Comparison of ENCODE assay signal across 19 cellular contexts in genomic region chr6:136371951-136372350, GRCh38.
"Had no signal": no experiment of that assay in that cellular context is flagged by ENCODE, and none has a peak within 500 bp of the region (broad histone marks: within the 10 kb centered on the region; RNA-seq: fewer than 3 reads in every experiment).

No MANE protein-coding gene starts in this region.

- H3K4me1 ChIP-seq: ascending aorta, psoas muscle, right lobe of liver, upper lobe of right lung had no signal

- ATAC-seq: activated CD8-positive, alpha-beta T cell treated with anti-CD3 and anti-CD28 coated beads, Interleukin-2, amount 10 ng/mL, durations not matched to agents 7 days and 5 days; left lobe of liver; natural killer cell treated with Interleukin-12 subunit alpha and Interleukin-12 subunit beta and Interleukin-15 and Interleukin-18, amount 100 ng/mL, for 72 hours; psoas muscle; right lobe of liver; stimulated activated naive B cell treated with anti-CD40 and anti-IgM and Interleukin-4, amounts not matched to agents 10 μg/mL and 1 μg/mL and 100 μg/mL, for 72 hours had no signal

- H3K27me3 ChIP-seq: ascending aorta, right lobe of liver, upper lobe of right lung had no signal

- H3K27ac ChIP-seq: ascending aorta, psoas muscle, right lobe of liver, upper lobe of right lung, VCaP had no signal

- H3K9me3 ChIP-seq: ascending aorta, psoas muscle, right lobe of liver, upper lobe of right lung had no signal

- H3K36me3 ChIP-seq: ascending aorta, upper lobe of right lung had no signal

- DNase-seq: activated CD4-positive, alpha-beta T cell treated with anti-CD3 and anti-CD28 coated beads for 4 hours; activated CD8-positive, alpha-beta memory T cell treated with anti-CD3 and anti-CD28 coated beads, Interleukin-2, amount 50 U/mL, for 48 hours; activated CD8-positive, alpha-beta T cell treated with anti-CD3 and anti-CD28 coated beads, Interleukin-2, amount 10 ng/mL, durations not matched to agents 7 days and 5 days; activated naive CD8-positive, alpha-beta T cell treated with anti-CD3 and anti-CD28 coated beads, Interleukin-2, amount 10 ng/mL, durations not matched to agents 7 days and 5 days; central memory CD4-positive, alpha-beta T cell; erythroblast; glutamatergic neuron; islet precursor cell; mesenchymal stem cell; psoas muscle; right lobe of liver; stimulated activated CD4-positive, alpha-beta T cell treated with anti-CD3 and anti-CD28 coated beads, Interleukin-2, amount 100 ng/mL, for 24 hours; stimulated activated naive B cell treated with anti-CD40 and anti-IgM and Interleukin-4, amounts not matched to agents 10 μg/mL and 1 μg/mL and 100 μg/mL, for 72 hours; SW 1271; upper lobe of right lung had no signal

- H3K4me3 ChIP-seq: ascending aorta, psoas muscle, right lobe of liver, upper lobe of right lung had no signal
